Comparison of ENCODE assay signal across 16 cellular contexts in the genomic region with DNA sequence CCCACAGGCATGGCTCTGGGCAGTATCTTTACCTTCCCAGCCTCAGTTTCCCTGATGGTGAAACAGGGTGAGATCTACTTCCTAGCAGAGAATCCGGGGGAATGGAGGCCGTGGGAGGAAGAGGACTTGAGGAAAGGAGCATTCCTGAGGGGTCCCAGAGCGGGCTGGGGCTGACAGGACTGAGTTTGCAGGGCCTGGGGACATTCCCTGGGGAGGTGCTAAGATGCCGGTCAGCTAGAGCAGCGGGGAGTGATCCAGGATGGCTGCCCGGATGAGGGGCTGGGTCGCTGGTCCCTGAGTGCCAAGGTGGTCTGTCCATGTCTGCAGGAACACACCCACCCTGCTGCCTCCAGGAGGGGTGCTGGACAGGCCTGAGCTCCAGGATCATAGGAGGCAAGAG. TPM values are rescaled to one million over a fixed set of nuclear protein-coding genes. Genes with fewer than 3 reads are reported as not detected.
A peak's percentile ranks its signal among the peaks of the same experiment; 100 is the strongest.
DNase-seq lines count a peak whose midpoint lies in the region; ATAC-seq, FAIRE-seq and TF ChIP-seq lines count a peak whose summit lies in the region.
"Had no signal": no experiment of that assay in that cellular context is flagged by ENCODE, and none has a peak within 500 bp of the region (broad histone marks: within the 10 kb centered on the region; RNA-seq: fewer than 3 reads in every experiment).

No MANE protein-coding gene starts in this region.

- H3K4me3 ChIP-seq in BLaER1 (no peak overlapping the region), neural progenitor cell (no peak overlapping the region)
- H3K4me3 ChIP-seq: A549, GM12878 had no signal

- POLR2A ChIA-PET in MCF 10A (lab: Yijun Ruan, JAX): no interaction called here

- peaks cover 4% of the 10 kb centered on the region for H3K27me3 Mint-ChIP-seq in brain
- H3K27me3 Mint-ChIP-seq in neural progenitor cell (ENCODE audit: insufficient read depth, low read depth): peaks cover under 1% of the 10 kb centered on the region
- peaks cover 11% of the 10 kb centered on the region for H3K27me3 Mint-ChIP-seq in MCF 10A (ENCODE audit: insufficient read depth, unreplicated experiment)

- H3K27ac Mint-ChIP-seq in brain (peak overlapping the region in 3 of 5 experiments; percentile 36 to 82 (median 71)), neural progenitor cell (peak overlapping the region; percentile 9), MCF 10A (ENCODE audit: low read depth, unreplicated experiment) (no peak overlapping the region)
- H3K27ac Mint-ChIP-seq in activated naive CD4-positive, alpha-beta T cell treated with anti-CD3 and anti-CD28 coated beads, Interleukin-2, amount 50 U/mL, for 72 hours: peak overlapping the region in 1 of 2 donors; percentile 53
- H3K27ac Mint-ChIP-seq: CD8-positive, alpha-beta T cell; H9 had no signal

- H2AFZ ChIP-seq in neural progenitor cell (replicated peaks): no peak overlapping the region

- H3K9ac ChIP-seq in BLaER1 (peak overlapping the region; percentile 15; the same call in 1 of the 2 replicates), neural progenitor cell (no peak overlapping the region)

- CTCF ChIA-PET in MCF 10A (lab: Yijun Ruan, JAX): interaction anchor here (0.6 kb wide), 1 partner anchor 344 kb away, joined by 4 read pairs; no protein-coding TSS in a partner anchor

- H3K36me3 ChIP-seq in BLaER1 (no peaks in the 10 kb centered on the region), neural progenitor cell (no peaks in the 10 kb centered on the region)

- no peaks in the 10 kb centered on the region for H3K79me2 ChIP-seq in neural progenitor cell (ENCODE audit: low read depth)

- H3K27me3 ChIP-seq in BLaER1: no peaks in the 10 kb centered on the region
- peaks cover 3% of the 10 kb centered on the region for H3K27me3 ChIP-seq in neural progenitor cell

- FAIRE-seq in urothelium cell line (lab: Jason Lieb, UNC): peak; percentile 94
- FAIRE-seq: A549, GM12878, H1 had no signal

- H3K4me1 Mint-ChIP-seq in brain: peaks cover 42% of the 10 kb centered on the region
- peaks cover 22% of the 10 kb centered on the region for H3K4me1 Mint-ChIP-seq in neural progenitor cell
- no peaks in the 10 kb centered on the region for H3K4me1 Mint-ChIP-seq in MCF 10A (ENCODE audit: insufficient read depth, unreplicated experiment)

- peaks cover 82% of the 10 kb centered on the region for H3K4me1 ChIP-seq in BLaER1
- peaks cover under 1% of the 10 kb centered on the region for H3K4me1 ChIP-seq in neural progenitor cell
- H3K4me1 ChIP-seq: A549 had no signal

- H3K9me3 ChIP-seq in BLaER1 (no peaks in the 10 kb centered on the region), neural progenitor cell (ENCODE audit: low read depth) (no peaks in the 10 kb centered on the region)
- H3K9me3 ChIP-seq: A549 had no signal

- H3K4me2 ChIP-seq in BLaER1 (peak overlapping the region; percentile 61), neural progenitor cell (no peak overlapping the region)
- H3K4me2 ChIP-seq: A549 had no signal

- H3K36me3 Mint-ChIP-seq in brain (no peaks in the 10 kb centered on the region), neural progenitor cell (no peaks in the 10 kb centered on the region), MCF 10A (ENCODE audit: insufficient read depth, unreplicated experiment) (no peaks in the 10 kb centered on the region)
- H3K36me3 Mint-ChIP-seq in activated naive CD4-positive, alpha-beta T cell treated with anti-CD3 and anti-CD28 coated beads, Interleukin-2, amount 50 U/mL, for 72 hours: no peaks in the 10 kb centered on the region
- H3K36me3 Mint-ChIP-seq: CD8-positive, alpha-beta T cell had no signal

- H3K27ac ChIP-seq in BLaER1 (peak overlapping the region; percentile 68), neural progenitor cell (no peak overlapping the region)
- H3K27ac ChIP-seq: 22Rv1, A549 had no signal

- H3K4me3 Mint-ChIP-seq in brain: peak overlapping the region in 1 of 5 experiments; percentile 42
- H3K4me3 Mint-ChIP-seq in neural progenitor cell: peak overlapping the region; percentile 27
- H3K4me3 Mint-ChIP-seq in MCF 10A (ENCODE audit: unreplicated experiment): no peak overlapping the region
- H3K4me3 Mint-ChIP-seq: CD8-positive, alpha-beta T cell; H9 had no signal

- ATAC-seq in HG03196 (IDR thresholded peaks at IDR 0.05; ENCODE audit: unreplicated experiment): no peak
- ATAC-seq in activated naive CD4-positive, alpha-beta T cell treated with anti-CD3 and anti-CD28 coated beads, Interleukin-2, amount 50 U/mL, for 72 hours: no peak
- ATAC-seq: A549; CD8-positive, alpha-beta T cell; GM12878 had no signal

- no peak for DNase-seq in neural progenitor cell (ENCODE audit: low spot score)
- no peak for DNase-seq in urothelium cell line (ENCODE audit: low spot score)
- DNase-seq in MCF 10A (ENCODE audit: unreplicated experiment): no peak
- no peak for DNase-seq in activated naive CD4-positive, alpha-beta T cell treated with anti-CD3 and anti-CD28 coated beads, Interleukin-2, amount 50 U/mL, for 72 hours (ENCODE audit: low spot score in 2 of 2)
- DNase-seq: AML-193, Calu3, DMS79 treated with DMSO at 0.1 percent for 48 hours, H9 had no signal

- no peaks in the 10 kb centered on the region for H4K20me1 ChIP-seq in BLaER1
- H4K20me1 ChIP-seq in neural progenitor cell (ENCODE audit: low read depth): no peaks in the 10 kb centered on the region

- H3F3A ChIP-seq in neural progenitor cell (ENCODE audit: low read depth): no peaks in the 10 kb centered on the region

- H3K9me3 Mint-ChIP-seq in brain (no peaks in the 10 kb centered on the region), neural progenitor cell (no peaks in the 10 kb centered on the region), MCF 10A (ENCODE audit: unreplicated experiment) (no peaks in the 10 kb centered on the region)
- H3K9me3 Mint-ChIP-seq in activated naive CD4-positive, alpha-beta T cell treated with anti-CD3 and anti-CD28 coated beads, Interleukin-2, amount 50 U/mL, for 72 hours: no peaks in the 10 kb centered on the region
- H3K9me3 Mint-ChIP-seq: CD8-positive, alpha-beta T cell; H9 had no signal

- no peak for TF ChIP-seq CTCF in brain (conservative IDR thresholded peaks at IDR 0.05)
- no peak for TF ChIP-seq CTCF in neural progenitor cell (IDR thresholded peaks at IDR 0.05)
- no peak for TF ChIP-seq CTCF in MCF 10A (IDR thresholded peaks at IDR 0.05; ENCODE audit: unreplicated experiment)

- intact Hi-C loops in MCF 10A (cut with micrococcal nuclease): no loop called here

- BruUV-seq in MCF 10A (replicated peaks; lab: Mats Ljungman, UMichigan): no TSS peak

RNA-seq across cellular contexts. Expression of a gene that starts 8.3 kb away (rescaled TPM):
- polyA plus RNA-seq in brain (ENCODE audit: insufficient read depth, low read depth, low replicate concordance): 21.3 TPM
- total RNA-seq in neural progenitor cell (ENCODE audit: low replicate concordance): 6.3 and 20.9 TPM in 2 replicates
- total RNA-seq in MCF 10A (2022): 2.7 and 3.7 TPM in 2 replicates
- 1 to 10 TPM; 1.1 to 2.2 TPM for total RNA-seq in activated naive CD4-positive, alpha-beta T cell treated with anti-CD3 and anti-CD28 coated beads, Interleukin-2, amount 50 U/mL, for 72 hours

RNA-seq across cellular contexts. Expression of a gene that starts 43.4 kb away (rescaled TPM):
- polyA plus RNA-seq in brain (ENCODE audit: insufficient read depth, low read depth, low replicate concordance): 119 TPM
- total RNA-seq in neural progenitor cell (ENCODE audit: low replicate concordance) (22.3 and 59.2 TPM in 2 replicates), MCF 10A (2022) (33.3 and 36.4 TPM in 2 replicates)
- 10 to 100 TPM in 1 of 2 donors, 1 to 10 TPM in 1; 8.6 to 29.6 TPM for total RNA-seq in activated naive CD4-positive, alpha-beta T cell treated with anti-CD3 and anti-CD28 coated beads, Interleukin-2, amount 50 U/mL, for 72 hours
